20 cellular contexts compared by ENCODE assay signal in the genomic region with DNA sequence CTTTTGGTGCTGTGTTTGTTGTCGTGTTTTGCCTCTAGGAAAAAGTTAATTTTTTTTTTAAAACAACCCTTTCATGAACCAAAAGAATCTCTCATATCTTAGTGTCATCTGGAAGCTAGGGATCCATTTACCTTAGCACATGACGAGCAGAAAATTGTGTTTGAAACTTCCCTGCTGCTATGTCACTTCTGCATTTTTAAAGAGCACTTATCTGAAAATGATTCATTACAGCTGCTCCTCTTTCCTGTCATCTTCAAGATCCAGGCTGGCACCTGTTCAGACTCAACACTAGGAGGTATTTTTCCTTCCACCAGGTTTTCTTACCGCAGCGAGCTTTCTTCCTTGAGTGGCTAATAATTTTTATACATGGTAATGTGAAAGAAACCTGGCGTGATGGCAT.
"Had no signal": no experiment of that assay in that cellular context is flagged by ENCODE, and none has a peak within 500 bp of the region (broad histone marks: within the 10 kb centered on the region; RNA-seq: fewer than 3 reads in every experiment).

No MANE protein-coding gene starts in this region.

- H3K36me3 ChIP-seq: breast epithelium, prostate gland, suprapubic skin, upper lobe of right lung had no signal

- H3K4me3 ChIP-seq: breast epithelium, prostate gland, suprapubic skin, upper lobe of right lung had no signal

- H3K9me3 Mint-ChIP-seq: activated naive CD4-positive, alpha-beta T cell treated with anti-CD3 and anti-CD28 coated beads for 36 hours; activated naive CD8-positive, alpha-beta T cell treated with anti-CD3 and anti-CD28 coated beads, Interleukin-2, amount 50 U/mL, for 24 hours; activated T-helper 2 cell treated with anti-CD3 and anti-CD28 coated beads, Interferon-gamma antibody, Interleukin-2, Interleukin-4, amounts not matched to agents 10 μg/mL and 5 μg/mL and 100 μg/mL, durations not matched to agents 14 hours and 24 hours and 36 hours; effector memory CD8-positive, alpha-beta T cell; nephron progenitor cell; stimulated activated naive CD8-positive, alpha-beta T cell treated with anti-CD3 and anti-CD28 coated beads, Interleukin-15, Interleukin-2, amounts not matched to agents 100 ng/mL and 50 ng/mL, for 24 hours had no signal

- DNase-seq: activated CD4-positive, alpha-beta T cell treated with anti-CD3 and anti-CD28 coated beads for 1 hour; activated CD4-positive, alpha-beta T cell treated with anti-CD3 and anti-CD28 coated beads, Interleukin-2, amount 50 U/mL, for 4 hours; activated naive CD4-positive, alpha-beta T cell treated with anti-CD3 and anti-CD28 coated beads for 36 hours; activated naive CD8-positive, alpha-beta T cell treated with anti-CD3 and anti-CD28 coated beads, Interleukin-2, amount 50 U/mL, for 24 hours; aorta; dermis blood vessel endothelial cell; effector memory CD8-positive, alpha-beta T cell; foreskin melanocyte; nephron progenitor cell; right cardiac atrium; small intestine; stimulated activated CD4-positive, alpha-beta T cell treated with anti-CD3 and anti-CD28 coated beads, Interleukin-4, amount 100 ng/mL, for 4 hours; stimulated activated CD8-positive, alpha-beta memory T cell treated with anti-CD3 and anti-CD28 coated beads, Interleukin-4, amount 100 ng/mL, for 48 hours; upper lobe of right lung had no signal

- H3K27me3 ChIP-seq: breast epithelium, suprapubic skin, upper lobe of right lung had no signal

- H3K4me1 Mint-ChIP-seq: activated naive CD8-positive, alpha-beta T cell treated with anti-CD3 and anti-CD28 coated beads, Interleukin-2, amount 50 U/mL, for 24 hours; nephron progenitor cell had no signal

- ATAC-seq: activated naive CD8-positive, alpha-beta T cell treated with anti-CD3 and anti-CD28 coated beads, Interleukin-2, amount 50 U/mL, for 24 hours; effector memory CD8-positive, alpha-beta T cell; right cardiac atrium; upper lobe of right lung had no signal

- H3K27ac Mint-ChIP-seq: activated naive CD4-positive, alpha-beta T cell treated with anti-CD3 and anti-CD28 coated beads for 36 hours; activated naive CD8-positive, alpha-beta T cell treated with anti-CD3 and anti-CD28 coated beads, Interleukin-2, amount 50 U/mL, for 24 hours; activated T-helper 2 cell treated with anti-CD3 and anti-CD28 coated beads, Interferon-gamma antibody, Interleukin-2, Interleukin-4, amounts not matched to agents 10 μg/mL and 5 μg/mL and 100 μg/mL, durations not matched to agents 14 hours and 24 hours and 36 hours; effector memory CD8-positive, alpha-beta T cell; nephron progenitor cell; stimulated activated naive CD8-positive, alpha-beta T cell treated with anti-CD3 and anti-CD28 coated beads, Interleukin-15, Interleukin-2, amounts not matched to agents 100 ng/mL and 50 ng/mL, for 24 hours had no signal

- H3K4me1 ChIP-seq: breast epithelium, prostate gland, suprapubic skin, upper lobe of right lung had no signal

- H3K4me3 Mint-ChIP-seq: activated naive CD4-positive, alpha-beta T cell treated with anti-CD3 and anti-CD28 coated beads for 36 hours; activated naive CD8-positive, alpha-beta T cell treated with anti-CD3 and anti-CD28 coated beads, Interleukin-2, amount 50 U/mL, for 24 hours; effector memory CD8-positive, alpha-beta T cell; nephron progenitor cell; stimulated activated naive CD8-positive, alpha-beta T cell treated with anti-CD3 and anti-CD28 coated beads, Interleukin-15, Interleukin-2, amounts not matched to agents 100 ng/mL and 50 ng/mL, for 24 hours had no signal

- H3K27ac ChIP-seq: breast epithelium, prostate gland, suprapubic skin, upper lobe of right lung, VCaP had no signal
